In genomic region chr6:168124921-168125320, GRCh38 we compare ENCODE assay signal across 21 cellular contexts. TPM values are rescaled to one million over a fixed set of nuclear protein-coding genes. Genes with fewer than 3 reads are reported as not detected.
DNase-seq lines count a peak whose midpoint lies in the region; TF ChIP-seq lines count a peak whose summit lies in the region.
"Had no signal": no experiment of that assay in that cellular context is flagged by ENCODE, and none has a peak within 500 bp of the region (broad histone marks: within the 10 kb centered on the region; RNA-seq: fewer than 3 reads in every experiment).

No MANE protein-coding gene starts in this region.

- no peaks in the 10 kb centered on the region for H3K27me3 ChIP-seq in testis
- H3K27me3 ChIP-seq: Peyer's patch had no signal

- no peak overlapping the region for H3K27ac ChIP-seq in testis
- H3K27ac ChIP-seq: 22Rv1, GM23248, Peyer's patch had no signal

- H3K36me3 Mint-ChIP-seq in activated CD4-positive, alpha-beta memory T cell treated with anti-CD3 and anti-CD28 coated beads, Interleukin-2, amount 10 ng/mL, durations not matched to agents 7 days and 5 days (ENCODE audit: low read depth) = no peaks in the 10 kb centered on the region
- no peaks in the 10 kb centered on the region for H3K36me3 Mint-ChIP-seq in activated CD4-positive, alpha-beta memory T cell treated with anti-CD3 and anti-CD28 coated beads for 36 hours
- H3K36me3 Mint-ChIP-seq: CD14-positive monocyte had no signal

- TF ChIP-seq CTCF in testis (IDR thresholded peaks at IDR 0.05) = no peak

- no peaks in the 10 kb centered on the region for H3K27me3 Mint-ChIP-seq in activated CD4-positive, alpha-beta memory T cell treated with anti-CD3 and anti-CD28 coated beads, Interleukin-2, amount 10 ng/mL, durations not matched to agents 7 days and 5 days
- H3K27me3 Mint-ChIP-seq in activated CD4-positive, alpha-beta memory T cell treated with anti-CD3 and anti-CD28 coated beads for 36 hours = peaks cover 9% of the 10 kb centered on the region

- no peak overlapping the region for H3K4me3 ChIP-seq in testis
- H3K4me3 ChIP-seq: GM23248, Peyer's patch had no signal

- H3K9me3 ChIP-seq in testis = no peaks in the 10 kb centered on the region
- H3K9me3 ChIP-seq: Peyer's patch had no signal

- H3K27ac Mint-ChIP-seq in activated CD4-positive, alpha-beta memory T cell treated with anti-CD3 and anti-CD28 coated beads, Interleukin-2, amount 10 ng/mL, durations not matched to agents 7 days and 5 days = no peak overlapping the region
- H3K27ac Mint-ChIP-seq in activated CD4-positive, alpha-beta memory T cell treated with anti-CD3 and anti-CD28 coated beads for 36 hours = no peak overlapping the region
- H3K27ac Mint-ChIP-seq: CD14-positive monocyte had no signal

- H3K4me1 Mint-ChIP-seq in activated CD4-positive, alpha-beta memory T cell treated with anti-CD3 and anti-CD28 coated beads, Interleukin-2, amount 10 ng/mL, durations not matched to agents 7 days and 5 days = peaks cover 3% of the 10 kb centered on the region
- H3K4me1 Mint-ChIP-seq in activated CD4-positive, alpha-beta memory T cell treated with anti-CD3 and anti-CD28 coated beads for 36 hours (ENCODE audit: low read depth) = peaks cover 3% of the 10 kb centered on the region
- H3K4me1 Mint-ChIP-seq: CD14-positive monocyte had no signal

- CTCF ChIA-PET in activated CD4-positive, alpha-beta memory T cell treated with anti-CD3 and anti-CD28 coated beads, Interleukin-2, amount 10 ng/mL, durations not matched to agents 7 days and 5 days (lab: Charles Lee) = no interaction called here
- CTCF ChIA-PET in activated CD4-positive, alpha-beta memory T cell treated with anti-CD3 and anti-CD28 coated beads for 36 hours (lab: Charles Lee) = no interaction called here

- POLR2A ChIA-PET in activated CD4-positive, alpha-beta memory T cell treated with anti-CD3 and anti-CD28 coated beads, Interleukin-2, amount 10 ng/mL, durations not matched to agents 7 days and 5 days (lab: Charles Lee) = no interaction called here
- POLR2A ChIA-PET in activated CD4-positive, alpha-beta memory T cell treated with anti-CD3 and anti-CD28 coated beads for 36 hours (lab: Charles Lee) = no interaction called here

- intact Hi-C loops in activated CD4-positive, alpha-beta memory T cell treated with anti-CD3 and anti-CD28 coated beads for 36 hours (cut with micrococcal nuclease) = no loop called here
- intact Hi-C loops in testis (cut with DNase I; ENCODE audit: low total_unique reads) = no loop called here

- peaks cover 5% of the 10 kb centered on the region for H3K9me3 Mint-ChIP-seq in activated CD4-positive, alpha-beta memory T cell treated with anti-CD3 and anti-CD28 coated beads, Interleukin-2, amount 10 ng/mL, durations not matched to agents 7 days and 5 days
- H3K9me3 Mint-ChIP-seq in activated CD4-positive, alpha-beta memory T cell treated with anti-CD3 and anti-CD28 coated beads for 36 hours = peaks cover 2% of the 10 kb centered on the region

- H3K4me3 Mint-ChIP-seq in activated CD4-positive, alpha-beta memory T cell treated with anti-CD3 and anti-CD28 coated beads, Interleukin-2, amount 10 ng/mL, durations not matched to agents 7 days and 5 days = no peak overlapping the region
- no peak overlapping the region for H3K4me3 Mint-ChIP-seq in activated CD4-positive, alpha-beta memory T cell treated with anti-CD3 and anti-CD28 coated beads for 36 hours
- H3K4me3 Mint-ChIP-seq: CD14-positive monocyte had no signal

- H3K4me1 ChIP-seq in testis = no peaks in the 10 kb centered on the region
- H3K4me1 ChIP-seq: Peyer's patch had no signal

- WGBS in testis, 2 donors = 95% methylated on average over 11 of the region's 11 CpGs

- H3K36me3 ChIP-seq in testis (ENCODE audit: low read depth, missing control alignments) = no peaks in the 10 kb centered on the region
- H3K36me3 ChIP-seq: Peyer's patch had no signal

- peak; percentile 9 for DNase-seq in activated CD4-positive, alpha-beta memory T cell treated with anti-CD3 and anti-CD28 coated beads, Interleukin-2, amount 10 ng/mL, durations not matched to agents 7 days and 5 days
- no peak for DNase-seq in activated CD4-positive, alpha-beta memory T cell treated with anti-CD3 and anti-CD28 coated beads for 36 hours
- peak; percentile 30 for DNase-seq in ecto neural progenitor cell (ENCODE audit: low spot score)
- peak; percentile 49 for DNase-seq in mesenteric fat pad (ENCODE audit: low spot score)
- DNase-seq in testis = peak; percentile 2
- no peak for DNase-seq in hepatic stellate cell (ENCODE audit: low spot score)
- DNase-seq in activated naive CD4-positive, alpha-beta T cell treated with anti-CD3 and anti-CD28 coated beads, Interleukin-2, amount 50 U/mL, for 16 hours = no peak
- no peak for DNase-seq in dedifferentiated amniotic fluid mesenchymal stem cell (ENCODE audit: extremely low spot score)
- DNase-seq: AML-193, COR-L47, GM23248, HCEC 1CT, NCI-H1092 treated with DMSO at 0.1 percent for 48 hours, NCI-H1694, NCI-H2081 treated with DMSO at 0.1 percent for 48 hours, NCI-H446 treated with DMSO at 0.1 percent for 48 hours, NCI-H69 had no signal

- TF ChIP-seq POLR2A in testis (IDR thresholded peaks at IDR 0.05) = no peak

RNA-seq across cellular contexts. Expression of gene FRMD1, which starts 45.9 kb away (rescaled TPM):
- total RNA-seq in activated CD4-positive, alpha-beta memory T cell treated with anti-CD3 and anti-CD28 coated beads, Interleukin-2, amount 10 ng/mL, durations not matched to agents 7 days and 5 days = not detected
- total RNA-seq in activated CD4-positive, alpha-beta memory T cell treated with anti-CD3 and anti-CD28 coated beads for 36 hours = not detected
- total RNA-seq in mesenteric fat pad (7.6 TPM), testis (10 to 100 TPM in 1 of 2 donors, 1 to 10 TPM in 1; 7.2 to 13.5 TPM)
- polyA plus RNA-seq in testis (ENCODE audit: insufficient read depth, low read depth, low replicate concordance) = 8.0 TPM
- total RNA-seq: GM23248, LHCN-M2 had no signal
- polyA plus RNA-seq: CD14-positive monocyte, GM23248 had no signal

Comparison
In these comparisons a context has a peak if more than half of its experiments do, and no peak if none do; other contexts are left out.
1. DNase-seq: peak in activated CD4-positive, alpha-beta memory T cell treated with anti-CD3 and anti-CD28 coated beads, Interleukin-2, amount 10 ng/mL, durations not matched to agents 7 days and 5 days (single experiment), ecto neural progenitor cell (single experiment), mesenteric fat pad (single experiment) and testis (single experiment); none in activated CD4-positive, alpha-beta memory T cell treated with anti-CD3 and anti-CD28 coated beads for 36 hours (single experiment), hepatic stellate cell (single experiment), activated naive CD4-positive, alpha-beta T cell treated with anti-CD3 and anti-CD28 coated beads, Interleukin-2, amount 50 U/mL, for 16 hours (single experiment) and dedifferentiated amniotic fluid mesenchymal stem cell (single experiment).